Comparison of ENCODE assay signal across 8 cellular contexts in the genomic region with DNA sequence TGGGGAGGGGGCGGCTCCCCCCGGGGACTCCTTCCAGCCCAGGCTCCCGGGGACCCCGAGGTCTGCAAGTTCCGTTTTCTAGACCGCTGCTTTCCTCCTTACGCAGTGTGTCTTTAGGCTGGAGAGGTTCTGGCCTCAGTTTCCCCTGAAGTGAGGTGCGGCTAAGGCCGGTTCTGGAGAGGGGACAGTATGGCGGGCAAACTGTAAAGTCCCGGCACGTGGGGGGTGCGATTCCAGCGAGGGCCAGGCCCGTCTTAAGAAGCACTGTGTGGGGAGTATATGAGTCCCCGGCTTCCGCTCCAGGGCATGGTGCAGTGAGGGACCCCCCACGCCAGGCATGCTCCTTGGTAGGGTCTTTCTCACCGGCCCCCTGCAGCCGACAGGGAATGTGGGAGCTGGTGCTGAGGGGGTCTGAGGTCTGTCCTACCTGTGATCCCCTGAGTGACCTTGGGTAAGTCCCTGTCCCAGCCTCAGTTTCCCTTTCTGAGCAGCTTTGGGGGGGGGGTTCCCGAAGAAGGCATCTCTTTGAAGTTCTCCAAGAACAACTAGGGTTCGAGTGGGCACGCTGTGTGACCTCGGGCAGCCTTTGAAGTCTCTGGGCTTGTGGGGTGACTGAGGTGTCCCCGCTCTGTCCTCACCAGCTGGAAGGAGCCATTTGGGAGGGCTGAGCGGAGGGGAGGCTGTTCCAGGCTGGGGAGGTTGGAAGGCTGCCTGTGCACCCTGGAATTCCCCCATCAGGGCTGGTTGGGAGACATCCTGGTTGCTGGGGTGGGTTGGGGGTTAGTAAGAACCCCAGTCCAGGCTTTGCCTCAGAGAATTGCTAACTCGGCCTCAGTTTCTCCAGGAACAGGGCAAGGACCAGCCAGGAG. TPM values are rescaled to one million over a fixed set of nuclear protein-coding genes. Genes with fewer than 3 reads are reported as not detected.
DNase-seq lines count a peak whose midpoint lies in the region; ATAC-seq, FAIRE-seq and TF ChIP-seq lines count a peak whose summit lies in the region.

No MANE protein-coding gene starts in this region.

- H3K27ac ChIP-seq in IMR-90 (ENCODE audit: insufficient read depth, low read length) (peak overlapping the region; percentile 97), muscle layer of duodenum (ENCODE audit: low read length) (peak overlapping the region; percentile 93)

- no peak for ATAC-seq in IMR-90 (ENCODE audit: low read depth)
- ATAC-seq in GM21737 (IDR thresholded peaks at IDR 0.05; ENCODE audit: unreplicated experiment): no peak
- no peak for ATAC-seq in HG03196 (IDR thresholded peaks at IDR 0.05; ENCODE audit: unreplicated experiment)
- no peak for ATAC-seq in HG02678 (IDR thresholded peaks at IDR 0.05; ENCODE audit: unreplicated experiment)

- peak overlapping the region; percentile 63; the same call in 1 of the 2 replicates for H3K56ac ChIP-seq in IMR-90 (ENCODE audit: extremely low read depth, insufficient read depth, low read length)

- TF ChIP-seq CTCF in IMR-90 (conservative IDR thresholded peaks at IDR 0.05; ENCODE audit: low read depth, low read length) (no peak), bronchial epithelial cell (IDR thresholded peaks at IDR 0.05; ENCODE audit: insufficient read depth, low read length, severe bottlenecking) (no peak)

- H3K9me1 ChIP-seq in IMR-90 (ENCODE audit: insufficient read depth, low read length): no peaks in the 10 kb centered on the region; the same call in 1 of the 2 replicates

- 2% methylated on average over 7 of the region's 27 CpGs; no CpG with 5 or more reads in 1 of the 2 experiments for WGBS in IMR-90 (ENCODE audit: extremely low coverage in 2 of 2, insufficient read length in 1 of 2), 2 experiments

- H3K4me3 ChIP-seq in IMR-90 (ENCODE audit: insufficient read depth, low read depth, low read length): peak overlapping the region; percentile 89
- peak overlapping the region; percentile 86 for H3K4me3 ChIP-seq in bronchial epithelial cell (ENCODE audit: low read depth, low read length)
- peak overlapping the region; percentile 65 to 87 for H3K4me3 ChIP-seq in muscle layer of duodenum (ENCODE audit: low read depth in 1 of 2, low read length in 2 of 2)

- H4K20me1 ChIP-seq in IMR-90 (ENCODE audit: insufficient read depth, low read length): peaks cover 64% of the 10 kb centered on the region

- in situ Hi-C loops in IMR-90 (cut with MboI; ENCODE audit: low sequenced_read_pairs): no loop called here

- H3K27me3 ChIP-seq in IMR-90 (ENCODE audit: control insufficient read depth, insufficient read depth, low read length) (no peaks in the 10 kb centered on the region), bronchial epithelial cell (ENCODE audit: control insufficient read depth, insufficient read depth, low read length) (no peaks in the 10 kb centered on the region), muscle layer of duodenum (ENCODE audit: low read depth, low read length) (no peaks in the 10 kb centered on the region)

- peak overlapping the region; percentile 94 for H2AK9ac ChIP-seq in IMR-90 (replicated peaks; ENCODE audit: low read depth, low read length, poor library complexity)

- BruUV-seq in IMR-90 (replicated peaks; lab: Mats Ljungman, UMichigan): no TSS peak

- H3K9me3 ChIP-seq in IMR-90 (ENCODE audit: control insufficient read depth, insufficient read depth, low read length): no peaks in the 10 kb centered on the region
- H3K9me3 ChIP-seq in muscle layer of duodenum (ENCODE audit: control insufficient read depth in 1 of 2, low read length in 2 of 2): no peaks in the 10 kb centered on the region

- H3K14ac ChIP-seq in IMR-90 (replicated peaks; ENCODE audit: low read depth, low read length): peak overlapping the region; percentile 95

- peak overlapping the region; percentile 81 to 89; a peak in 3 of 4 replicates for H4K8ac ChIP-seq in IMR-90 (ENCODE audit: low read depth in 2 of 2, low read length in 2 of 2)

- peak overlapping the region; percentile 18; the same call in 1 of the 2 replicates for H3K18ac ChIP-seq in IMR-90 (ENCODE audit: low read depth, low read length)

- peaks cover 3% of the 10 kb centered on the region for H3K36me3 ChIP-seq in IMR-90 (ENCODE audit: control insufficient read depth, insufficient read depth, low read length)
- H3K36me3 ChIP-seq in bronchial epithelial cell (ENCODE audit: control insufficient read depth, insufficient read depth, low read length): peaks cover 6% of the 10 kb centered on the region
- peaks cover 0 to 6% of the 10 kb centered on the region in 2 donors for H3K36me3 ChIP-seq in muscle layer of duodenum (ENCODE audit: control insufficient read depth in 1 of 2, insufficient read depth in 2 of 2, low read length in 2 of 2)

- TF ChIP-seq POLR2A in IMR-90 (IDR thresholded peaks at IDR 0.05; ENCODE audit: low read depth, low read length): no peak

- DNase-seq in AG08396 (ENCODE audit: low spot score) (peak; percentile 45), IMR-90 (no peak), bronchial epithelial cell (ENCODE audit: low read depth) (no peak), DMS79 treated with DMSO at 0.1 percent for 48 hours (lab: John Stamatoyannopoulos, UW) (no peak)

- TF ChIP-seq RAD21 in IMR-90 (IDR thresholded peaks at IDR 0.05; ENCODE audit: low read length): no peak

- H2AK5ac ChIP-seq in IMR-90 (ENCODE audit: low read depth, low read length): peak overlapping the region; percentile 87

- H2BK5ac ChIP-seq in IMR-90 (ENCODE audit: low read depth, low read length, poor library complexity, severe bottlenecking): peak overlapping the region; percentile 94

- peaks cover 36% of the 10 kb centered on the region for H3K4me1 ChIP-seq in IMR-90 (ENCODE audit: control insufficient read depth, insufficient read depth, low read length)
- peaks cover 10 to 43% of the 10 kb centered on the region in 2 donors for H3K4me1 ChIP-seq in muscle layer of duodenum (ENCODE audit: control insufficient read depth in 1 of 2, insufficient read depth in 2 of 2, low read length in 2 of 2)

- peak overlapping the region; percentile 84 for H3K9ac ChIP-seq in IMR-90 (ENCODE audit: low read depth, low read length)

- H3K4ac ChIP-seq in IMR-90 (ENCODE audit: low read depth, low read length): peak overlapping the region; percentile 93

- peaks cover 3 to 59% of the 10 kb centered on the region in 2 experiments; a peak in 3 of 4 replicates for H3K79me1 ChIP-seq in IMR-90 (ENCODE audit: low read depth in 1 of 2, low read length in 2 of 2)

- intact Hi-C loops in IMR-90 (cut with micrococcal nuclease): loop anchor here (2.0 kb wide), 1 partner anchor 37 kb away; no protein-coding TSS in a partner anchor

- CTCF ChIA-PET in IMR-90 (lab: Yijun Ruan, JAX): no interaction called here

- H2AFZ ChIP-seq in IMR-90 (replicated peaks; ENCODE audit: low read length, poor library complexity): peak overlapping the region; percentile 43

- peak overlapping the region; percentile 88 for H4K91ac ChIP-seq in IMR-90 (ENCODE audit: insufficient read depth, low read depth, low read length)

- no peak overlapping the region for H2BK20ac ChIP-seq in IMR-90 (ENCODE audit: low read depth, low read length)

- peak overlapping the region; percentile 41; the same call in 1 of the 3 replicates for H2BK15ac ChIP-seq in IMR-90 (ENCODE audit: low read depth, low read length)

- POLR2A ChIA-PET in IMR-90 (lab: Charles Lee; ENCODE audit: unreplicated experiment): no interaction called here

- peak overlapping the region; percentile 97 for H3K23ac ChIP-seq in IMR-90 (ENCODE audit: low read depth, low read length)

- dilution Hi-C loops in IMR-90 (cut with HindIII; ENCODE audit: low sequenced_read_pairs, unreplicated experiment): no loop called here

- peak overlapping the region; percentile 12 for H4K5ac ChIP-seq in IMR-90 (ENCODE audit: low read depth, low read length)

- FAIRE-seq in bronchial epithelial cell (lab: Jason Lieb, UNC): no peak

- H3K4me2 ChIP-seq in IMR-90 (ENCODE audit: low read depth, low read length): peak overlapping the region; percentile 93

- H2BK120ac ChIP-seq in IMR-90 (ENCODE audit: low read depth, low read length): peak overlapping the region; percentile 62; the same call in 1 of the 2 replicates

TF ChIP-seq in IMR-90, 13 proteins besides CTCF, POLR2A, EP300 and RAD21:
- TF ChIP-seq MXI1 (IDR thresholded peaks at IDR 0.05; ENCODE audit: borderline replicate concordance, low read depth, low read length): no peak
- no peak for TF ChIP-seq MAFK (IDR thresholded peaks at IDR 0.05; ENCODE audit: low read depth, low read length)
- TF ChIP-seq, protein P1, sequence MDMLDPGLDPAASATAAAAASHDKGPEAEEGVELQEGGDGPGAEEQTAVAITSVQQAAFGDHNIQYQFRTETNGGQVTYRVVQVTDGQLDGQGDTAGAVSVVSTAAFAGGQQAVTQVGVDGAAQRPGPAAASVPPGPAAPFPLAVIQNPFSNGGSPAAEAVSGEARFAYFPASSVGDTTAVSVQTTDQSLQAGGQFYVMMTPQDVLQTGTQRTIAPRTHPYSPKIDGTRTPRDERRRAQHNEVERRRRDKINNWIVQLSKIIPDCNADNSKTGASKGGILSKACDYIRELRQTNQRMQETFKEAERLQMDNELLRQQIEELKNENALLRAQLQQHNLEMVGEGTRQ (IDR thresholded peaks at IDR 0.05; ENCODE audit: low read depth, low read length): peak; percentile 43; the same call in 1 of the 2 replicates
- no peak for TF ChIP-seq ELK1 (IDR thresholded peaks at IDR 0.05; ENCODE audit: borderline replicate concordance, low read depth, low read length)

RNA-seq across cellular contexts. Expression of gene NFIC, which starts 1.4 kb away (rescaled TPM):
- total RNA-seq in IMR-90 (2012; rRNA removed): 21.9 and 26.9 TPM in 2 replicates
- polyA plus RNA-seq in IMR-90 (2012; rRNA removed): 29.2 and 32.1 TPM in 2 replicates
- 19.6 and 28.1 TPM in 2 replicates for polyA plus RNA-seq in IMR-90 (2012; cell fraction: cytosol; rRNA removed)
- polyA plus RNA-seq in IMR-90 (2012; cell fraction: nucleus; rRNA removed; ENCODE audit: low replicate concordance): 23.6 and 45.1 TPM in 2 replicates
- 17.6 and 22.0 TPM in 2 replicates for total RNA-seq in bronchial epithelial cell
